ENCODE assay signal across 17 cellular contexts in the genomic region with DNA sequence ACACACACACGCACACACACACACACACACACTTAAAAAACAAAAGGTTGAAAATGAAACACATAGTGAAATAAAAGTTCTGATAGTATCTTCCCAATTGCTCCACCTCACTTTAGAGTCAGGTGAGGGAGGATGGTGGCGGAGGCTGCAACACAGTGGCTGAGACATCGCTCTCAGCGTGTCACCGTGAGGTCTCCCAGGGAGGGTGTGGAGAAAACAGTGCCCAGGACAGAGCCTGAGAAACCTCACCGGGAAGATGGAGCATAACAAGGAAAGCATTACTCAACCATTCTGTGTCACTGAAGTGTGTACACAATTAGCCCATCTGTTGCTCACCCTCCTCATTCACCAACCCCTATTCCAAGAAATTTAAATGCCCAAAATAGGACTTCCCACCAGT.
A peak's percentile ranks its signal among the peaks of the same experiment; 100 is the strongest.
DNase-seq lines count a peak whose midpoint lies in the region; ATAC-seq lines count a peak whose summit lies in the region.
"Had no signal": no experiment of that assay in that cellular context is flagged by ENCODE, and none has a peak within 500 bp of the region (broad histone marks: within the 10 kb centered on the region; RNA-seq: fewer than 3 reads in every experiment).

No MANE protein-coding gene starts in this region.

- no peaks in the 10 kb centered on the region for H3K36me3 Mint-ChIP-seq in activated T-cell treated with anti-CD3 and anti-CD28 coated beads, Interleukin-2, amount 50 U/mL, for 4 hours (ENCODE audit: insufficient read depth)
- H3K36me3 Mint-ChIP-seq: CD8-positive, alpha-beta T cell had no signal

- no peak overlapping the region for H2BK12ac ChIP-seq in neuronal stem cell (ENCODE audit: low read length)

- no peak overlapping the region for H2BK5ac ChIP-seq in neuronal stem cell (ENCODE audit: low read length)

- no peaks in the 10 kb centered on the region for H3K79me1 ChIP-seq in neuronal stem cell (ENCODE audit: low read depth, low read length)

- H3K23ac ChIP-seq in neuronal stem cell (ENCODE audit: low read depth, low read length, poor library complexity), result no peak overlapping the region

- no peaks in the 10 kb centered on the region for H3K36me3 ChIP-seq in neuronal stem cell (replicated peaks in 1 of 2; ENCODE audit: control insufficient read depth in 2 of 2, insufficient read depth in 2 of 2, low read length in 2 of 2)
- H3K36me3 ChIP-seq: BLaER1 treated with 17β-estradiol and CSF1 and Interleukin-3, amounts not matched to agents 10 nM and 100 nM; HAP-1 had no signal

- peak overlapping the region; percentile 41 for H2BK120ac ChIP-seq in neuronal stem cell (ENCODE audit: low read depth, low read length)

- H3K14ac ChIP-seq in neuronal stem cell (ENCODE audit: low read length), result no peak overlapping the region

- H3K18ac ChIP-seq in neuronal stem cell (ENCODE audit: low read length), result no peak overlapping the region

- peaks cover 48% of the 10 kb centered on the region for H3K9me3 Mint-ChIP-seq in activated T-cell treated with anti-CD3 and anti-CD28 coated beads, Interleukin-2, amount 50 U/mL, for 4 hours

- peak; percentile 30 for DNase-seq in Ammon's horn (ENCODE audit: low spot score)
- peak; percentile 20 for DNase-seq in cerebellum (ENCODE audit: low spot score)
- no peak for DNase-seq in neuronal stem cell (ENCODE audit: low spot score)
- peak; percentile 64 for DNase-seq in superior temporal gyrus (ENCODE audit: extremely low spot score)
- no peak for DNase-seq in activated T-cell treated with anti-CD3 and anti-CD28 coated beads, Interleukin-2, amount 50 U/mL, for 4 hours
- no peak for DNase-seq in DMS53 treated with DMSO at 0.1 percent for 48 hours (lab: John Stamatoyannopoulos, UW; ENCODE audit: unreplicated experiment)
- DNase-seq: 8988T; Calu3; CD8-positive, alpha-beta T cell; DMS79; GF-D8; GM23248 had no signal

- no peaks in the 10 kb centered on the region for H3K27me3 ChIP-seq in neuronal stem cell (ENCODE audit: control insufficient read depth in 3 of 3, insufficient read depth in 3 of 3, low read depth in 1 of 3, low read length in 3 of 3)
- H3K27me3 ChIP-seq: BLaER1 treated with 17β-estradiol and CSF1 and Interleukin-3, amounts not matched to agents 10 nM and 100 nM had no signal

- no peak overlapping the region for H3K4me3 ChIP-seq in neuronal stem cell (ENCODE audit: low read length in 2 of 2)
- H3K4me3 ChIP-seq: BLaER1 treated with 17β-estradiol and CSF1 and Interleukin-3, amounts not matched to agents 10 nM and 100 nM; GM23248; HAP-1 had no signal

- H3K9me3 ChIP-seq in neuronal stem cell (replicated peaks in 1 of 2; ENCODE audit: control insufficient read depth in 2 of 2, insufficient read depth in 1 of 2, low read depth in 1 of 2, low read length in 2 of 2), result peaks cover 3 to 26% of the 10 kb centered on the region in 2 donors
- H3K9me3 ChIP-seq: HAP-1 had no signal

- no peak overlapping the region for H3K27ac ChIP-seq in neuronal stem cell (replicated peaks; ENCODE audit: low read length)
- H3K27ac ChIP-seq: BLaER1 treated with 17β-estradiol and CSF1 and Interleukin-3, amounts not matched to agents 10 nM and 100 nM; GM23248; HL-60 had no signal

- H3K9ac ChIP-seq in neuronal stem cell (ENCODE audit: low read depth, low read length, poor library complexity), result no peak overlapping the region
- H3K9ac ChIP-seq: BLaER1 treated with 17β-estradiol and CSF1 and Interleukin-3, amounts not matched to agents 10 nM and 100 nM; GM23248 had no signal

- no CpG with 5 or more reads among the region's 6 CpGs for WGBS in neuronal stem cell (ENCODE audit: extremely low coverage in 2 of 2, insufficient read length in 2 of 2, insufficient replicate concordance in 1 of 2), 2 donors

- H3K4me2 ChIP-seq in neuronal stem cell (ENCODE audit: insufficient read depth, low read length, poor library complexity, severe bottlenecking), result no peak overlapping the region
- H3K4me2 ChIP-seq: BLaER1 treated with 17β-estradiol and CSF1 and Interleukin-3, amounts not matched to agents 10 nM and 100 nM had no signal

- H2AFZ ChIP-seq in neuronal stem cell (ENCODE audit: low read length), result no peak overlapping the region
- H2AFZ ChIP-seq: GM23248 had no signal

- H2BK15ac ChIP-seq in neuronal stem cell (ENCODE audit: low read length), result no peak overlapping the region

- peaks cover 0 to 2% of the 10 kb centered on the region in 2 donors for H3K4me1 ChIP-seq in neuronal stem cell (ENCODE audit: control insufficient read depth in 2 of 2, insufficient read depth in 1 of 2, low read depth in 1 of 2, low read length in 2 of 2)
- H3K4me1 ChIP-seq: BLaER1 treated with 17β-estradiol and CSF1 and Interleukin-3, amounts not matched to agents 10 nM and 100 nM; HAP-1 had no signal

- H4K8ac ChIP-seq in neuronal stem cell (ENCODE audit: low read depth, low read length), result no peak overlapping the region

- H2AK5ac ChIP-seq in neuronal stem cell (ENCODE audit: low read depth, low read length), result no peak overlapping the region

- H3K4me3 Mint-ChIP-seq in activated T-cell treated with anti-CD3 and anti-CD28 coated beads, Interleukin-2, amount 50 U/mL, for 4 hours, result no peak overlapping the region
- H3K4me3 Mint-ChIP-seq: B cell; CD8-positive, alpha-beta T cell had no signal

- H3K4ac ChIP-seq in neuronal stem cell (ENCODE audit: low read length), result no peak overlapping the region

- no peak overlapping the region for H4K91ac ChIP-seq in neuronal stem cell (ENCODE audit: low read depth, low read length, poor library complexity)

- H3K4me1 Mint-ChIP-seq in activated T-cell treated with anti-CD3 and anti-CD28 coated beads, Interleukin-2, amount 50 U/mL, for 4 hours (ENCODE audit: low read depth), result no peaks in the 10 kb centered on the region
- H3K4me1 Mint-ChIP-seq: B cell had no signal

- no peak for ATAC-seq in activated T-cell treated with anti-CD3 and anti-CD28 coated beads, Interleukin-2, amount 50 U/mL, for 4 hours
- no peak for ATAC-seq in GM18907 (IDR thresholded peaks at IDR 0.05; ENCODE audit: unreplicated experiment)
- ATAC-seq: CD8-positive, alpha-beta T cell had no signal

- no peaks in the 10 kb centered on the region for H3K27me3 Mint-ChIP-seq in activated T-cell treated with anti-CD3 and anti-CD28 coated beads, Interleukin-2, amount 50 U/mL, for 4 hours (ENCODE audit: low read depth)
- H3K27me3 Mint-ChIP-seq: B cell had no signal

Comparison
In these comparisons a context has a peak if more than half of its experiments do, and no peak if none do; other contexts are left out.
1. DNase-seq: peak in Ammon's horn (single experiment), cerebellum (single experiment) and superior temporal gyrus (single experiment); none in neuronal stem cell (single experiment), activated T-cell treated with anti-CD3 and anti-CD28 coated beads, Interleukin-2, amount 50 U/mL, for 4 hours (single experiment) and DMS53 treated with DMSO at 0.1 percent for 48 hours (single experiment).